14 cellular contexts compared by ENCODE assay signal in the genomic region with DNA sequence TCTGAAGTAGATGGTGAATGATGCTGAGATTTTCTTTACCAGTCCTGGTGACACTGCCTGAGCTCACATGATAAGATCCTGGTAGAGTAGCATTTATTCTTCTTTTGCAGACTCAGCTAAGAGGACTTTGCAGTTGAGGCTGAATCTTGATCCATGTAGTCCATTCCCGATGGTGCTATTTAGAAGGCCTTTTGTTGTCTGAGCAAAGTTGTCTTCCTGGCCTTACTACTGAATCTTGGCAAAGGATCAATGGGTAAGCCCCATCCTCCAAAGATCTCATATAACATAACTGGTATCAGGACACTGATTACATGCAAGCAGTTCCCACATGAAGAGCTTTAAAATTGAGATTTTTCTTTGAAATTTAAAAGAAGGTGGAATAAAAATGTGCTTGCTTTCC.
DNase-seq lines count a peak whose midpoint lies in the region; ATAC-seq and TF ChIP-seq lines count a peak whose summit lies in the region.
"Had no signal": no experiment of that assay in that cellular context is flagged by ENCODE, and none has a peak within 500 bp of the region (broad histone marks: within the 10 kb centered on the region; RNA-seq: fewer than 3 reads in every experiment).

No MANE protein-coding gene starts in this region.

- no peak overlapping the region for H3K9ac ChIP-seq in parathyroid adenoma

- H3K36me3 Mint-ChIP-seq in osteocyte (ENCODE audit: unreplicated experiment) = peaks cover 3% of the 10 kb centered on the region
- H3K36me3 Mint-ChIP-seq: activated naive CD8-positive, alpha-beta T cell treated with anti-CD3 and anti-CD28 coated beads, Interleukin-2, amount 10 ng/mL, durations not matched to agents 7 days and 5 days; naive B cell had no signal

- H2AFZ ChIP-seq in parathyroid adenoma = peak overlapping the region; percentile 61

- H3K27ac Mint-ChIP-seq in osteocyte (ENCODE audit: unreplicated experiment) = no peak overlapping the region
- H3K27ac Mint-ChIP-seq: activated naive CD8-positive, alpha-beta T cell treated with anti-CD3 and anti-CD28 coated beads, Interleukin-2, amount 10 ng/mL, durations not matched to agents 7 days and 5 days; HFFc6; naive B cell had no signal

- H3K36me3 ChIP-seq in right atrium auricular region (no peaks in the 10 kb centered on the region), heart left ventricle (no peaks in the 10 kb centered on the region), parathyroid adenoma (ENCODE audit: control insufficient read depth, insufficient read depth, low read length) (no peaks in the 10 kb centered on the region), aorta (ENCODE audit: control insufficient read depth in 1 of 2, insufficient read depth in 2 of 2, low read length in 1 of 2) (no peaks in the 10 kb centered on the region)

- DNase-seq in right atrium auricular region (ENCODE audit: low spot score) (no peak), heart left ventricle (no peak), dermis blood vessel endothelial cell (peak; percentile 64), aorta (no peak), osteocyte (ENCODE audit: extremely low spot score, unreplicated experiment) (no peak), NCI-H128 (lab: John Stamatoyannopoulos, UW; ENCODE audit: unreplicated experiment) (no peak), NCI-H510A treated with DMSO at 0.1 percent for 48 hours (lab: John Stamatoyannopoulos, UW) (no peak)
- DNase-seq: activated naive CD8-positive, alpha-beta T cell treated with anti-CD3 and anti-CD28 coated beads, Interleukin-2, amount 10 ng/mL, durations not matched to agents 7 days and 5 days; cortex of kidney; DMS153; MV-4-11; naive B cell had no signal

- TF ChIP-seq CTCF in right atrium auricular region (IDR thresholded peaks at IDR 0.05) (no peak), heart left ventricle (IDR thresholded peaks at IDR 0.05) (no peak), parathyroid adenoma (IDR thresholded peaks at IDR 0.05) (no peak), osteocyte (IDR thresholded peaks at IDR 0.05) (no peak)

- H3K27ac ChIP-seq in right atrium auricular region = peak overlapping the region; percentile 54 to 61
- peak overlapping the region in 6 of 12 donors; percentile 5 to 61 (median 12) for H3K27ac ChIP-seq in heart left ventricle
- H3K27ac ChIP-seq in parathyroid adenoma = no peak overlapping the region
- H3K27ac ChIP-seq in aorta (ENCODE audit: low read depth in 1 of 2, low read length in 2 of 2) = peak overlapping the region; percentile 12 to 70

- no peak overlapping the region for H3K4me3 Mint-ChIP-seq in osteocyte (ENCODE audit: unreplicated experiment)
- H3K4me3 Mint-ChIP-seq: activated naive CD8-positive, alpha-beta T cell treated with anti-CD3 and anti-CD28 coated beads, Interleukin-2, amount 10 ng/mL, durations not matched to agents 7 days and 5 days; HFFc6; naive B cell had no signal

- H3K27me3 Mint-ChIP-seq in osteocyte (ENCODE audit: unreplicated experiment) = no peaks in the 10 kb centered on the region
- H3K27me3 Mint-ChIP-seq: activated naive CD8-positive, alpha-beta T cell treated with anti-CD3 and anti-CD28 coated beads, Interleukin-2, amount 10 ng/mL, durations not matched to agents 7 days and 5 days; naive B cell had no signal

- H3K4me3 ChIP-seq in right atrium auricular region = no peak overlapping the region
- peak overlapping the region in 1 of 12 donors; percentile 15 for H3K4me3 ChIP-seq in heart left ventricle
- H3K4me3 ChIP-seq in parathyroid adenoma (ENCODE audit: low read depth, low read length) = no peak overlapping the region
- no peak overlapping the region for H3K4me3 ChIP-seq in aorta (ENCODE audit: low read length in 2 of 2)

- WGBS in heart left ventricle, 4 donors = 50 to 64% (median 57%) methylated on average over 1 of the region's 1 CpG
- WGBS in aorta, 2 donors = 15 to 37% methylated on average over 1 of the region's 1 CpG

- no peaks in the 10 kb centered on the region for H3K79me2 ChIP-seq in parathyroid adenoma

- H3K4me1 Mint-ChIP-seq in osteocyte (ENCODE audit: unreplicated experiment) = peaks cover 16% of the 10 kb centered on the region
- H3K4me1 Mint-ChIP-seq: naive B cell had no signal

- H3K4me1 ChIP-seq in right atrium auricular region = peaks cover 0 to 31% of the 10 kb centered on the region in 2 donors
- H3K4me1 ChIP-seq in heart left ventricle = peaks cover 0 to 37% (median 8%) of the 10 kb centered on the region in 12 donors
- peaks cover 9% of the 10 kb centered on the region for H3K4me1 ChIP-seq in parathyroid adenoma
- H3K4me1 ChIP-seq in aorta (ENCODE audit: control insufficient read depth in 1 of 2, insufficient read depth in 2 of 2, low read length in 2 of 2) = peaks cover 8 to 18% of the 10 kb centered on the region in 2 donors

- TF ChIP-seq POLR2A in heart left ventricle (IDR thresholded peaks at IDR 0.05) = no peak

- H3K4me2 ChIP-seq in parathyroid adenoma (ENCODE audit: low read length) = peak overlapping the region; percentile 34

- intact Hi-C loops in heart left ventricle (cut with DNase I) = no loop called here
- intact Hi-C loops in aorta (cut with DNase I) = loop anchor here (1.0 to 10.0 kb wide), 2 partner anchors 289 to 290 kb away; partner anchors contain the start of gene SOX4 (in 1 of the 2)

- no peaks in the 10 kb centered on the region for H3K9me3 ChIP-seq in right atrium auricular region
- H3K9me3 ChIP-seq in heart left ventricle = peaks cover 0 to 10% (median 0%) of the 10 kb centered on the region in 12 donors
- H3K9me3 ChIP-seq in parathyroid adenoma (ENCODE audit: control insufficient read depth, low read length) = no peaks in the 10 kb centered on the region
- H3K9me3 ChIP-seq in aorta (ENCODE audit: control insufficient read depth, low read length) = no peaks in the 10 kb centered on the region

- peaks cover 12% of the 10 kb centered on the region for H3K9me3 Mint-ChIP-seq in osteocyte (ENCODE audit: unreplicated experiment)

- no peak for ATAC-seq in heart left ventricle
- ATAC-seq in aorta (ENCODE audit: low FRiP score) = no peak

- no peaks in the 10 kb centered on the region for H3K27me3 ChIP-seq in right atrium auricular region
- H3K27me3 ChIP-seq in heart left ventricle = no peaks in the 10 kb centered on the region
- no peaks in the 10 kb centered on the region for H3K27me3 ChIP-seq in parathyroid adenoma (ENCODE audit: control insufficient read depth, insufficient read depth, low read length)
- H3K27me3 ChIP-seq in aorta (ENCODE audit: control insufficient read depth in 1 of 2, insufficient read depth in 2 of 2, low read length in 1 of 2) = no peaks in the 10 kb centered on the region

Comparison
In these comparisons a context has a peak if more than half of its experiments do, and no peak if none do; other contexts are left out.
1. intact Hi-C loops: an anchor here in aorta (1.0 to 10.0 kb wide); none called in heart left ventricle.